In genomic region chr10:86757110-86757790, GRCh38 we compare ENCODE assay signal across 1 cellular context.
TF ChIP-seq lines count a peak whose summit lies in the region.

No MANE protein-coding gene starts in this region.

TF ChIP-seq in HCT116, 20 proteins besides CTCF, POLR2A, EP300 and RAD21:
- 0 out of 2 replicates have a peak, but pooled peaks have one; percentile 9 for TF ChIP-seq CEBPB (IDR thresholded peaks at IDR 0.05; ENCODE audit: low read depth)
- no peak for TF ChIP-seq POLR2AphosphoS5 (IDR thresholded peaks at IDR 0.05; ENCODE audit: low read depth, low read length)
- peak; percentile 88 for TF ChIP-seq ZFX (IDR thresholded peaks at IDR 0.05)
- no peak for TF ChIP-seq ELF1 (IDR thresholded peaks at IDR 0.05; ENCODE audit: borderline replicate concordance, low read depth)
- no peak for TF ChIP-seq CBX3 (IDR thresholded peaks at IDR 0.05; ENCODE audit: low read depth)
